ENCODE assay signal across 22 cellular contexts in the genomic region with DNA sequence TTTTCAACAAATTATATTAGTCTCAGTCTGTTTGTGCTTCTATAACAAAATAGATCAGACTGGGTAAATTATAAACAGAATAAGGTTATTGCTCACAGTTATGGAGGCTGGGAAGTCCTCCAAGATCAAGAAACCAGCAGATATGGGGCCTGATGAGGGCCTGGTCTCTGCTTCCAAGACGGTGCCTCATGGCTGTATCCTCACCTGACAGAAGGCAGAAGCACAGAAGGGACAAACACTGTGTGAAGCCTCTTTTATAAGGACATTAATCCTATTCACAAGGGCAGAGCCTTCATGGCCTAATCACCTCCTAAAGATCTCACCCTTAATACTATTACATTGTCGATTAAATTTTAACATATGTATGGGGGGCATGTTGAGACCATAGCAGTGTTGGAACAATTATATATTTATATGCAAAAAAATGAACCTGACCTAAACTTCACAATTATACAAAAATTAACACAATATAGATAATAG. TPM values are rescaled to one million over a fixed set of nuclear protein-coding genes. Genes with fewer than 3 reads are reported as not detected.
A peak's percentile ranks its signal among the peaks of the same experiment; 100 is the strongest.
DNase-seq lines count a peak whose midpoint lies in the region; ATAC-seq, FAIRE-seq and TF ChIP-seq lines count a peak whose summit lies in the region.
"Had no signal": no experiment of that assay in that cellular context is flagged by ENCODE, and none has a peak within 500 bp of the region (broad histone marks: within the 10 kb centered on the region; RNA-seq: fewer than 3 reads in every experiment).

No MANE protein-coding gene starts in this region.

- FAIRE-seq in D721Med (lab: Jason Lieb, UNC), result peak; percentile 29
- FAIRE-seq: A549, HepG2 had no signal

- no peak for TF ChIP-seq POLR2A in gastrocnemius medialis (IDR thresholded peaks at IDR 0.05)

- in situ Hi-C loops in GM13977 (cut with MboI; ENCODE audit: low pct_unique_long_range_greater_than_20kb, low sequenced_read_pairs, unreplicated experiment), result no loop called here
- in situ Hi-C loops in gastrocnemius medialis (cut with MboI; ENCODE audit: low sequenced_read_pairs in 4 of 4), result no loop called here

- H3K36me3 Mint-ChIP-seq in endodermal cell (ENCODE audit: low read depth), result peaks cover 7% of the 10 kb centered on the region
- H3K36me3 Mint-ChIP-seq: IgD-negative memory B cell had no signal

- H3K36me3 ChIP-seq in endodermal cell (ENCODE audit: control insufficient read depth, insufficient read depth, low read length) (no peaks in the 10 kb centered on the region), gastrocnemius medialis (no peaks in the 10 kb centered on the region)

- WGBS in endodermal cell (ENCODE audit: insufficient coverage in 1 of 2, insufficient read length in 1 of 2), 2 experiments, result 68 to 75% methylated on average over 1 of the region's 2 CpGs

- peaks cover 4% of the 10 kb centered on the region for H3K27me3 Mint-ChIP-seq in endodermal cell (ENCODE audit: insufficient read depth)

- H3K4me1 ChIP-seq in endodermal cell (ENCODE audit: control insufficient read depth, insufficient read depth, low read length) (peaks cover 9% of the 10 kb centered on the region), gastrocnemius medialis (no peaks in the 10 kb centered on the region)
- H3K4me1 ChIP-seq: A549 had no signal

- peaks cover 3% of the 10 kb centered on the region for H3K9me3 Mint-ChIP-seq in endodermal cell
- H3K9me3 Mint-ChIP-seq: CD4-positive, alpha-beta T cell had no signal

- intact Hi-C loops in gastrocnemius medialis (cut with DNase I; ENCODE audit: low total_unique reads), result no loop called here

- H3K4me3 ChIP-seq in endodermal cell (ENCODE audit: low read length) (no peak overlapping the region), gastrocnemius medialis (no peak overlapping the region)
- H3K4me3 ChIP-seq: A549 had no signal

- H3K9me3 ChIP-seq in endodermal cell (ENCODE audit: control insufficient read depth, low read length), result peaks cover 5% of the 10 kb centered on the region
- H3K9me3 ChIP-seq in gastrocnemius medialis, result no peaks in the 10 kb centered on the region
- H3K9me3 ChIP-seq: A549, Caco-2 had no signal

- H3K27me3 ChIP-seq in endodermal cell (ENCODE audit: control insufficient read depth, insufficient read depth, low read length, poor library complexity, severe bottlenecking) (no peaks in the 10 kb centered on the region), gastrocnemius medialis (no peaks in the 10 kb centered on the region)

- ATAC-seq in HG03521 (IDR thresholded peaks at IDR 0.05; ENCODE audit: unreplicated experiment) (no peak), gastrocnemius medialis (no peak)
- ATAC-seq: A549, HepG2 had no signal

- H3K9ac ChIP-seq in endodermal cell (ENCODE audit: extremely low read depth, low read length, poor library complexity, severe bottlenecking), result no peak overlapping the region

- H3K27ac ChIP-seq in endodermal cell (ENCODE audit: low read depth, low read length), result no peak overlapping the region
- H3K27ac ChIP-seq in gastrocnemius medialis, result no peak overlapping the region
- H3K27ac ChIP-seq: 22Rv1, A549, C4-2B had no signal

- TF ChIP-seq CTCF in D721Med (IDR thresholded peaks at IDR 0.05; ENCODE audit: insufficient read depth, missing control alignments), result no peak
- TF ChIP-seq CTCF in endodermal cell (conservative IDR thresholded peaks at IDR 0.05), result no peak
- no peak for TF ChIP-seq CTCF in GM13977 (IDR thresholded peaks at IDR 0.05; ENCODE audit: extremely low read depth, insufficient read depth, missing control alignments)
- no peak for TF ChIP-seq CTCF in gastrocnemius medialis (IDR thresholded peaks at IDR 0.05 in 4 of 5, conservative IDR thresholded peaks at IDR 0.05 in 1 of 5)

- no peak overlapping the region for H3K4me3 Mint-ChIP-seq in endodermal cell
- H3K4me3 Mint-ChIP-seq: CD4-positive, alpha-beta T cell; IgD-negative memory B cell had no signal

- peaks cover 6% of the 10 kb centered on the region for H3K4me1 Mint-ChIP-seq in endodermal cell
- H3K4me1 Mint-ChIP-seq: IgD-negative memory B cell had no signal

- DNase-seq in D721Med (ENCODE audit: insufficient read length, low spot score), result no peak
- DNase-seq in NCI-H82 (lab: John Stamatoyannopoulos, UW), result peak; percentile 93
- DNase-seq in endodermal cell, result peak; percentile 6
- DNase-seq in mesenteric fat pad (ENCODE audit: low spot score), result peak; percentile 8
- DNase-seq in GM13977 (ENCODE audit: low spot score), result no peak
- no peak for DNase-seq in medulla oblongata (ENCODE audit: extremely low spot score)
- DNase-seq in gastrocnemius medialis, result no peak
- DNase-seq: AML-193; Caco-2; CD4-positive, alpha-beta T cell; DMS153; DMS79 treated with DMSO at 0.1 percent for 48 hours; GF-D8; GOT3; HCEC 1CT had no signal

- no peak overlapping the region for H3K27ac Mint-ChIP-seq in endodermal cell
- H3K27ac Mint-ChIP-seq: CD4-positive, alpha-beta T cell; IgD-negative memory B cell had no signal

RNA-seq across cellular contexts. Expression of a gene that starts 12.7 kb away (rescaled TPM):
- total RNA-seq in endodermal cell (10 to 100 TPM; 18.7 to 32.4 TPM), mesenteric fat pad (6.6 TPM), gastrocnemius medialis (1 to 10 TPM in 3 of 4 donors, under 1 TPM in 1; 1.00 to 4.8 (median 2.4) TPM)
- 15.5 TPM for polyA plus RNA-seq in endodermal cell (2013, experiment 1 of 2)
- polyA plus RNA-seq in endodermal cell (2013, experiment 2 of 2), result 18.2 TPM
- total RNA-seq: CD4-positive, alpha-beta T cell had no signal
- polyA plus RNA-seq: IgD-negative memory B cell had no signal

RNA-seq across cellular contexts. Expression of a gene that starts 23.1 kb away (rescaled TPM):
- total RNA-seq in endodermal cell, result under 1 TPM; 0.40 to 0.84 TPM
- polyA plus RNA-seq in endodermal cell (2013, experiment 1 of 2), result 0.53 TPM
- not detected for polyA plus RNA-seq in endodermal cell (2013, experiment 2 of 2)
- total RNA-seq in mesenteric fat pad, result not detected
- total RNA-seq in gastrocnemius medialis, result not detected
- total RNA-seq: Caco-2; CD4-positive, alpha-beta T cell had no signal
- polyA plus RNA-seq: A549, BJ, IgD-negative memory B cell had no signal

RNA-seq across cellular contexts. Expression of a gene that starts 29.7 kb away (rescaled TPM):
- total RNA-seq in endodermal cell, result 1 to 10 TPM; 4.7 to 6.4 TPM
- polyA plus RNA-seq in endodermal cell (2013, experiment 1 of 2), result 2.3 TPM
- polyA plus RNA-seq in endodermal cell (2013, experiment 2 of 2), result 1.2 TPM
- total RNA-seq in mesenteric fat pad, result 0.35 TPM
- 1 to 10 TPM in 1 of 4 donors, under 1 TPM in 1, not detected in 2; 0.20 to 1.2 TPM for total RNA-seq in gastrocnemius medialis
- total RNA-seq: CD4-positive, alpha-beta T cell had no signal
- polyA plus RNA-seq: IgD-negative memory B cell had no signal

Comparison
In these comparisons a context has a peak if more than half of its experiments do, and no peak if none do; other contexts are left out.
1. DNase-seq: peak in NCI-H82 (single experiment), endodermal cell (single experiment) and mesenteric fat pad (single experiment); none in D721Med (single experiment), GM13977 (single experiment), medulla oblongata (single experiment) and gastrocnemius medialis (0 of 2).